ENCODE assay signal across 8 cellular contexts in the genomic region with DNA sequence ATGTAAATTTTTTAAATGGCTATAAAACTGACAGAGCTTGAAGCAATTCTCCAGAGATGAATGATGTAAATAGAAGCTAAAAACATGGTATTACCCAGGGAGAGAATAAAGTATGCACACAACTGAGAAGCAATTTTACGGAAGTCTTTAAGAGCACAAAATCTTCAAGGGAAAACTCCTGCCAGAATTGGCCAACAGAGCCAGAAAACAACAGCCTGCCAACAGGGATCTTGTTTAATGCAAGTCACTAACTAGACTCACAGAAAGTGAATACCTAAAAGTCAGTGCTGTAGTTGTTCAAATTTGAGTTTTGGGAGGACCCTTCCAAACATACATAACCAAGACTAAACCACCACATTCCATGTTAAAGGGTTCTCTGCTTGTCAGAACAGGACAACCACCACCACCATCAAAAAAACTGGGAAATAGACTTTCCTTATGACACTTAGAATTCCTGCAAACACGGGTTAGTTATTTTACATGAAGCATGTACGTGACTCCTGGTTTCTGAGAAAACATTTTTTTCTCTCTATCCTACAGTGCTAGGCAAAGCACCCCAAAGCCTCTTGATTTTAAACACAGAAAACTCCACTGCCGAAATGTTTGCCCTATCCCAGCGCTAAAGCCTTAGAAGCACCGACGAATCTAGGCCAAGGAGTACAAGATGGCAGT. TPM values are rescaled to one million over a fixed set of nuclear protein-coding genes. Genes with fewer than 3 reads are reported as not detected.
DNase-seq lines count a peak whose midpoint lies in the region; ATAC-seq and TF ChIP-seq lines count a peak whose summit lies in the region.

No MANE protein-coding gene starts in this region.

- no peak for TF ChIP-seq CTCF in heart left ventricle (IDR thresholded peaks at IDR 0.05)
- TF ChIP-seq CTCF in WI38 (IDR thresholded peaks at IDR 0.05; ENCODE audit: low read depth, low read length), result no peak
- no peak for TF ChIP-seq CTCF in gastrocnemius medialis (IDR thresholded peaks at IDR 0.05 in 4 of 5, conservative IDR thresholded peaks at IDR 0.05 in 1 of 5)

- H3K9me3 ChIP-seq in heart left ventricle, result no peaks in the 10 kb centered on the region
- H3K9me3 ChIP-seq in gastrocnemius medialis, result no peaks in the 10 kb centered on the region

- H3K36me3 ChIP-seq in heart left ventricle, result no peaks in the 10 kb centered on the region
- no peaks in the 10 kb centered on the region for H3K36me3 ChIP-seq in gastrocnemius medialis

- in situ Hi-C loops in gastrocnemius medialis (cut with MboI; ENCODE audit: low sequenced_read_pairs in 4 of 4), result loop anchor here in 1 of 4 donors (25.0 kb wide), 1 partner anchor 105 kb away; no protein-coding TSS in a partner anchor

- intact Hi-C loops in heart left ventricle (cut with DNase I) (loop anchor here in 8 of 10 donors (2.0 to 10.0 kb wide), 11 partner anchors 45 to 553 kb away; a partner anchor contains a TSS), left ventricle myocardium superior (cut with micrococcal nuclease) (no loop called here), gastrocnemius medialis (cut with DNase I; ENCODE audit: low total_unique reads) (loop anchor here (2.0 to 10.0 kb wide), 4 partner anchors 99 to 553 kb away; a partner anchor contains a TSS), posterior cingulate gyrus (cut with DNase I) (loop anchor here (10.0 kb wide), 1 partner anchor 93 kb away; no protein-coding TSS in a partner anchor)

- no peak for DNase-seq in heart left ventricle
- no peak for DNase-seq in left ventricle myocardium superior
- DNase-seq in germinal center (ENCODE audit: low spot score), result peak; percentile 43
- peak; percentile 10 to 48 for DNase-seq in gastrocnemius medialis
- DNase-seq in ecto neural progenitor cell (ENCODE audit: low spot score), result no peak
- DNase-seq in posterior cingulate gyrus, result no peak
- no peak for DNase-seq in COLO829 (ENCODE audit: low spot score)

- peak overlapping the region; percentile 56 to 97 (median 94) for H3K27ac ChIP-seq in heart left ventricle
- H3K27ac ChIP-seq in gastrocnemius medialis, result peak overlapping the region; percentile 95 to 97 (median 97)

- H3K27me3 ChIP-seq in heart left ventricle (no peaks in the 10 kb centered on the region), gastrocnemius medialis (no peaks in the 10 kb centered on the region)

- WGBS in heart left ventricle, 4 donors, result 2 to 5% (median 2%) methylated on average over 7 of the region's 7 CpGs

- ATAC-seq in heart left ventricle, result no peak
- no peak for ATAC-seq in left ventricle myocardium superior
- ATAC-seq in gastrocnemius medialis, result no peak

- H3K4me3 ChIP-seq in heart left ventricle, result peak overlapping the region; percentile 75 to 96 (median 83)
- peak overlapping the region; percentile 84 for H3K4me3 ChIP-seq in WI38 (ENCODE audit: low read depth, low read length)
- peak overlapping the region; percentile 75 to 82 (median 80) for H3K4me3 ChIP-seq in gastrocnemius medialis

- H3K4me1 ChIP-seq in heart left ventricle (peaks cover 9 to 74% (median 43%) of the 10 kb centered on the region in 12 donors), gastrocnemius medialis (peaks cover 50 to 52% of the 10 kb centered on the region in 2 donors)

- TF ChIP-seq POLR2A in heart left ventricle (IDR thresholded peaks at IDR 0.05) (no peak), gastrocnemius medialis (IDR thresholded peaks at IDR 0.05) (no peak)

RNA-seq across cellular contexts. Expression of a gene that starts 1.6 kb away (rescaled TPM):
- total RNA-seq in heart left ventricle, result 10 to 100 TPM; 48.4 to 80.6 (median 72.8) TPM
- polyA plus RNA-seq in heart left ventricle, result 10 to 100 TPM; 19.9 to 21.8 TPM
- total RNA-seq in left ventricle myocardium superior, result 71.6 TPM
- 100 to 1,000 TPM in 1 of 4 donors, 10 to 100 TPM in 3; 44.8 to 121 (median 71.0) TPM for total RNA-seq in gastrocnemius medialis

Comparison
In these comparisons a context has a peak if more than half of its experiments do, and no peak if none do; other contexts are left out.
1. DNase-seq: peak in germinal center (single experiment) and gastrocnemius medialis (2 of 2); none in heart left ventricle (0 of 5), left ventricle myocardium superior (single experiment), ecto neural progenitor cell (single experiment), posterior cingulate gyrus (0 of 10) and COLO829 (single experiment).
2. Peak in every context shown above with its lines, with median percentiles within 50 percentile points of each other: H3K4me3 ChIP-seq.